ENCODE assay signal across 1 cellular context in the genomic region with DNA sequence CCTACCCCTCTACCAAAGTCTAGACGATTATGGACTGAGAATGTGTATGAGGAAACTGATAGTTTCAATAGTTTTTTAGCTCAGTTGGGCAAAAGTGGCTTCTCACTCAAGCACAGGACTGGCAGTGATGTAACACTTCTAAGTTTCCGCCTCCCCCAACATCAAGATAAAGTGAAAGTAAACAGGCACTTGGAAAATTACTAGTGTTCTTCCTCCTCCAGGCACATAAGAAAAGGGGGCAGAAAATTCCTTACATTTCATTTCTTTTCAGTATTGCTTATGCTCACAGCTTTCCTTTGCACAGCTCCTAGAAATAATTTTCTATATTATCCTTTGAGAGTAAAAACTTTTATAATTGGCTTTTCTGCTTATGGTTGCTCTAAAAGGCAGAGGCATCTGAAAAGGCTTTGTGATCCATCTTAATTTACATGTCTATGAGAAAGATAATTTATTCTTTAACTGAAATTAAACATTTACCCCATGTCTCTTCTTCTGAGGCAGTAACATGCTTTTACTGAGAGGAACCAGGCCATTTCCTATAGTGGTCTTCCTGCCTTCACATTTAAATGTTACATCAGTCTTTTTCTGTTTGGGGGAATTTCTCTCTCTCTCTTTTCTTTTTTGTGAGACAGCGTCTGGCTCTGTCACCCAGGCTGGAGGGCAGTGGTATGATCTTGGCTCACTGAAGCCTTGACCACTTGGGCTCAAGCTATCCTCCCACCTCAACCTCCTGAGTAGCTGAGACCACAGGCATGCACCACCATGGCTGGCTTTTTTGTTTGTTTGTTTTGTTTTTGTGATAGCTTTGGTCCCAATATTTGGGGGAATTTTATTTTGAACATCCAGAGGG.
TF ChIP-seq lines count a peak whose summit lies in the region.

No MANE protein-coding gene starts in this region.

TF ChIP-seq in HepG2, 621 proteins besides CTCF, POLR2A, EP300 and RAD21 (continued from another document):
- peak; percentile 44 for TF ChIP-seq PRDM10 (CRISPR knock-in tag; IDR thresholded peaks at IDR 0.05; ENCODE audit: low read depth)
- TF ChIP-seq, protein P1, sequence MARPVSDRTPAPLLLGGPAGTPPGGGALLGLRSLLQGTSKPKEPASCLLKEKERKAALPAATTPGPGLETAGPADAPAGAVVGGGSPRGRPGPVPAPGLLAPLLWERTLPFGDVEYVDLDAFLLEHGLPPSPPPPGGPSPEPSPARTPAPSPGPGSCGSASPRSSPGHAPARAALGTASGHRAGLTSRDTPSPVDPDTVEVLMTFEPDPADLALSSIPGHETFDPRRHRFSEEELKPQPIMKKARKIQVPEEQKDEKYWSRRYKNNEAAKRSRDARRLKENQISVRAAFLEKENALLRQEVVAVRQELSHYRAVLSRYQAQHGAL (CRISPR knock-in tag; IDR thresholded peaks at IDR 0.05; ENCODE audit: not compliant biosample characterization), result no peak
- TF ChIP-seq, protein P2, sequence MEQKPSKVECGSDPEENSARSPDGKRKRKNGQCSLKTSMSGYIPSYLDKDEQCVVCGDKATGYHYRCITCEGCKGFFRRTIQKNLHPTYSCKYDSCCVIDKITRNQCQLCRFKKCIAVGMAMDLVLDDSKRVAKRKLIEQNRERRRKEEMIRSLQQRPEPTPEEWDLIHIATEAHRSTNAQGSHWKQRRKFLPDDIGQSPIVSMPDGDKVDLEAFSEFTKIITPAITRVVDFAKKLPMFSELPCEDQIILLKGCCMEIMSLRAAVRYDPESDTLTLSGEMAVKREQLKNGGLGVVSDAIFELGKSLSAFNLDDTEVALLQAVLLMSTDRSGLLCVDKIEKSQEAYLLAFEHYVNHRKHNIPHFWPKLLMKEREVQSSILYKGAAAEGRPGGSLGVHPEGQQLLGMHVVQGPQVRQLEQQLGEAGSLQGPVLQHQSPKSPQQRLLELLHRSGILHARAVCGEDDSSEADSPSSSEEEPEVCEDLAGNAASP (CRISPR knock-in tag; IDR thresholded peaks at IDR 0.05; ENCODE audit: borderline replicate concordance), result peak; percentile 29; the same call in 1 of the 2 replicates
- TF ChIP-seq NONO (IDR thresholded peaks at IDR 0.05), result no peak
- no peak for TF ChIP-seq NONO (CRISPR knock-in tag; conservative IDR thresholded peaks at IDR 0.05)
- peak; percentile 98 for TF ChIP-seq ELF3 (CRISPR knock-in tag; IDR thresholded peaks at IDR 0.05)
- no peak for TF ChIP-seq E2F5 (CRISPR knock-in tag; conservative IDR thresholded peaks at IDR 0.05)
- TF ChIP-seq ZNF761 (CRISPR knock-in tag; conservative IDR thresholded peaks at IDR 0.05), result no peak
- TF ChIP-seq CCDC6 (CRISPR knock-in tag; IDR thresholded peaks at IDR 0.05), result no peak; the same call in 1 of the 2 replicates
- peak; percentile 67; the same call in 1 of the 2 replicates for TF ChIP-seq FOXJ3 (CRISPR knock-in tag; IDR thresholded peaks at IDR 0.05; ENCODE audit: borderline replicate concordance)
- TF ChIP-seq, protein P3, sequence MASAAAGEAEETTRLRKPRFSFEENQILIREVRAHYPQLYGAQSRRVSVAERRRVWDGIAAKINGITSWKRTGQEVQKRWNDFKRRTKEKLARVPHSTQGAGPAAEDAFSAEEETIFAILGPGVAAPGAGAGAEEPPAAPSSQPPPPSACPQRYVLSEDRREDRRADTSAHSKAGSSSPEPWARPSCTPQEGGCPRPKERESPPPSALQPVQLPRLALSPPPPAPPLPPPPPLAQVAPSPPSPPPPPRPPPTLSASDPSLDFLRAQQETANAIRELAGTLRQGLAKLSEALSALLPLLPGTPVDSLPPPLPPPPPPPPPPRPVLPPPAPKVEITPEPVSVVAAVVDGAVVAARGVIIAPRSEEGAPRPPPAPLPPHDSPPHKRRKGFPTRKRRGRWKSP (CRISPR knock-in tag; IDR thresholded peaks at IDR 0.05), result no peak; the same call in 1 of the 2 replicates
- no peak for TF ChIP-seq FOXP1 (IDR thresholded peaks at IDR 0.05)
- TF ChIP-seq FOXP1 (CRISPR knock-in tag; IDR thresholded peaks at IDR 0.05), result peak; percentile 73
- TF ChIP-seq KLF13 (CRISPR knock-in tag; IDR thresholded peaks at IDR 0.05), result no peak
- TF ChIP-seq ISL2 (CRISPR knock-in tag; IDR thresholded peaks at IDR 0.05), result peak; percentile 79
- peak; percentile 86 for TF ChIP-seq ZNF740 (CRISPR knock-in tag; IDR thresholded peaks at IDR 0.05)
- TF ChIP-seq, protein P4, sequence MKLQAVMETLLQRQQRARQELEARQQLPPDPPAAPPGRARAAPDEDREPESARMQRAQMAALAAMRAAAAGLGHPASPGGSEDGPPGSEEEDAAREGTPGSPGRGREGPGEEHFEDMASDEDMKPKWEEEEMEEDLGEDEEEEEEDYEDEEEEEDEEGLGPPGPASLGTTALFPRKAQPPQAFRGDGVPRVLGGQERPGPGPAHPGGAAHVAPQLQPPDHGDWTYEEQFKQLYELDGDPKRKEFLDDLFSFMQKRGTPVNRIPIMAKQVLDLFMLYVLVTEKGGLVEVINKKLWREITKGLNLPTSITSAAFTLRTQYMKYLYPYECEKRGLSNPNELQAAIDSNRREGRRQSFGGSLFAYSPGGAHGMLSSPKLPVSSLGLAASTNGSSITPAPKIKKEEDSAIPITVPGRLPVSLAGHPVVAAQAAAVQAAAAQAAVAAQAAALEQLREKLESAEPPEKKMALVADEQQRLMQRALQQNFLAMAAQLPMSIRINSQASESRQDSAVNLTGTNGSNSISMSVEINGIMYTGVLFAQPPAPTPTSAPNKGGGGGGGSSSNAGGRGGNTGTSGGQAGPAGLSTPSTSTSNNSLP (IDR thresholded peaks at IDR 0.05; ENCODE audit: low read depth, low read length), result peak; percentile 38
- TF ChIP-seq ARID5B (CRISPR knock-in tag; IDR thresholded peaks at IDR 0.05), result peak; percentile 90
- TF ChIP-seq IRX3 (CRISPR knock-in tag; IDR thresholded peaks at IDR 0.05; ENCODE audit: borderline replicate concordance, low read depth), result no peak
- no peak for TF ChIP-seq ZSCAN5A (CRISPR knock-in tag; IDR thresholded peaks at IDR 0.05; ENCODE audit: borderline replicate concordance)
- TF ChIP-seq TCF7 (IDR thresholded peaks at IDR 0.05; ENCODE audit: low read depth), result peak; percentile 81
- no peak for TF ChIP-seq NR2F2 (IDR thresholded peaks at IDR 0.05; ENCODE audit: borderline replicate concordance, low read depth)
- TF ChIP-seq ATF1 (CRISPR knock-in tag; IDR thresholded peaks at IDR 0.05), result peak; percentile 19; the same call in 1 of the 2 replicates
TF ChIP-seq in HepG2: peak in this region for 93.
